Comparison of ENCODE assay signal across 37 cellular contexts in genomic region chr5:170494036-170494435, GRCh38. TPM values are rescaled to one million over a fixed set of nuclear protein-coding genes. Genes with fewer than 3 reads are reported as not detected.
"Had no signal": no experiment of that assay in that cellular context is flagged by ENCODE, and none has a peak within 500 bp of the region (broad histone marks: within the 10 kb centered on the region; RNA-seq: fewer than 3 reads in every experiment).

No MANE protein-coding gene starts in this region.

- H3K27ac ChIP-seq: adrenal gland, body of pancreas, brain microvascular endothelial cell, cardiac muscle cell, VCaP had no signal

- H3K27me3 ChIP-seq: adrenal gland, body of pancreas, brain microvascular endothelial cell had no signal

- FAIRE-seq: astrocyte, bronchial epithelial cell, TTC549 had no signal

- H3K9me3 ChIP-seq: adrenal gland, body of pancreas had no signal

- H3K4me3 ChIP-seq: adrenal gland, body of pancreas, cardiac muscle cell had no signal

- H3K36me3 ChIP-seq: adrenal gland, brain microvascular endothelial cell, cardiac muscle cell had no signal

- DNase-seq: activated B cell treated with CpG ODN at 0.5 μM for 24 hours; activated CD4-positive, alpha-beta memory T cell treated with anti-CD3 and anti-CD28 coated beads for 36 hours; activated CD4-positive, alpha-beta T cell treated with anti-CD3 and anti-CD28 coated beads for 4 hours; activated CD4-positive, alpha-beta T cell treated with anti-CD3 and anti-CD28 coated beads, Interleukin-2, amount 10 ng/mL, durations not matched to agents 24 days and 14 days; activated CD4-positive, alpha-beta T cell treated with anti-CD3 and anti-CD28 coated beads, Interleukin-2, amount 50 U/mL, for 1 hour; activated CD4-positive, alpha-beta T cell treated with anti-CD3 and anti-CD28 coated beads, Interleukin-2, amount 50 U/mL, for 4 hours; activated CD4-positive, CD25-positive, alpha-beta regulatory T cell treated with anti-CD3 and anti-CD28 coated beads, Interleukin-2, amount 50 U/mL, for 72 hours; activated CD8-positive, alpha-beta memory T cell treated with anti-CD3 and anti-CD28 coated beads, Interleukin-2, amount 50 U/mL, for 4 hours; activated CD8-positive, alpha-beta T cell treated with anti-CD3 and anti-CD28 coated beads for 36 hours; activated effector memory CD4-positive, alpha-beta T cell treated with anti-CD3 and anti-CD28 coated beads, Interleukin-2, amount 50 U/mL, for 16 hours; activated gamma-delta T cell treated with Interleukin-2 at 50 U/mL for 16 hours; activated naive CD4-positive, alpha-beta T cell; activated naive CD4-positive, alpha-beta T cell treated with anti-CD3 and anti-CD28 coated beads for 36 hours; activated naive CD4-positive, alpha-beta T cell treated with anti-CD3 and anti-CD28 coated beads, Interleukin-2, amount 50 U/mL, for 16 hours; activated naive CD8-positive, alpha-beta T cell treated with anti-CD3 and anti-CD28 coated beads for 36 hours; activated T-cell treated with anti-CD3 and anti-CD28 coated beads for 4 hours; activated T-cell treated with anti-CD3 and anti-CD28 coated beads, Interleukin-2, amount 50 U/mL, for 1 hour; activated T-cell treated with anti-CD3 and anti-CD28 coated beads, Interleukin-2, amount 50 U/mL, for 4 hours; activated T-cell treated with anti-CD3 and anti-CD28 coated beads, Interleukin-2, amount 50 U/mL, for 72 hours; adrenal gland; amniotic stem cell; aorta; body of pancreas; brain microvascular endothelial cell; cerebellar nuclear complex; T-helper 1 cell; T-helper 2 cell; T-helper 9 cell had no signal

RNA-seq across cellular contexts. Expression of gene KCNIP1, which starts 9.8 kb away (rescaled TPM):
- total RNA-seq: activated B cell treated with CpG ODN at 0.5 μM for 24 hours; activated CD4-positive, alpha-beta memory T cell treated with anti-CD3 and anti-CD28 coated beads for 36 hours; activated CD4-positive, alpha-beta T cell treated with anti-CD3 and anti-CD28 coated beads, Interleukin-2, amount 10 ng/mL, durations not matched to agents 24 days and 14 days; activated CD8-positive, alpha-beta memory T cell treated with anti-CD3 and anti-CD28 coated beads for 36 hours; activated CD8-positive, alpha-beta T cell treated with anti-CD3 and anti-CD28 coated beads for 36 hours; activated naive CD4-positive, alpha-beta T cell treated with anti-CD3 and anti-CD28 coated beads for 36 hours; activated naive CD4-positive, alpha-beta T cell treated with anti-CD3 and anti-CD28 coated beads, Interleukin-2, amount 50 U/mL, for 72 hours; activated naive CD8-positive, alpha-beta T cell treated with anti-CD3 and anti-CD28 coated beads for 36 hours; activated T-cell treated with anti-CD3 and anti-CD28 coated beads, Interleukin-2, amount 50 U/mL, for 4 hours; activated T-cell treated with anti-CD3 and anti-CD28 coated beads, Interleukin-2, amount 50 U/mL, for 72 hours; activated T-helper 1 cell treated with anti-CD3 and anti-CD28 coated beads, Interleukin-12 subunit alpha, Interleukin-12 subunit beta, Interleukin-2, Interleukin-4 antibody, amounts not matched to agents 30 ng/mL and 10 ng/mL and 1 ng/mL, durations not matched to agents 14 hours and 24 hours and 36 hours; activated T-helper 17 cell treated with anti-CD3 and anti-CD28 coated beads, Interleukin-2, amount 50 U/mL, for 72 hours had no signal
- polyA plus RNA-seq: aorta, cardiac muscle cell had no signal
